Comparison of ENCODE assay signal across 1 cellular context in the genomic region with DNA sequence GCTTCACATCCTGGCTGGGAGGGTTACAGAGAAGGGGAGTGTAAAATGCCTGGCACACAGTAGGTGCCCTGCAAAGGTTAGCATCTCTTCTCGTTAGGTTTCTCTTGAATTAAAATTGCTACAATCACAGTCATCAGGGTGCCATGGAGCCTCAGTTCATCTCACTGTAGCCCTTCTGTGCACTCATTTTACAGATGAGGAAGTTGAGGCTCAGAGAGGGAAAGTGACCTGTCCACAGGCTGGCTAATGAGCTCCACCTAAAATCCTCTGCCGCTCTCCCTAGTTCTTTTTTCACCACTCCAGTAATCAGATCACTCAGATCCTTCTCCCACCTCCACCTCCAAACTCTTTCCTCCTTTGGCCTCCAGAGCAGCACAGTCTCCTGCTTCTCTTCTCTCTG.
TF ChIP-seq lines count a peak whose summit lies in the region.

No MANE protein-coding gene starts in this region.

TF ChIP-seq in K562, 482 proteins besides CTCF, POLR2A, EP300 and RAD21:
- TF ChIP-seq ZNF408 (CRISPR knock-in tag; IDR thresholded peaks at IDR 0.05; ENCODE audit: low read depth) (no peak), RBM25 (IDR thresholded peaks at IDR 0.05; ENCODE audit: low read depth, low read length, severe bottlenecking) (peak; percentile 58), MYC (IDR thresholded peaks at IDR 0.05; ENCODE audit: low read depth, low read length) (no peak), MYC (CRISPR knock-in tag; IDR thresholded peaks at IDR 0.05; ENCODE audit: borderline replicate concordance, low read depth) (no peak), MED1 (CRISPR knock-in tag; IDR thresholded peaks at IDR 0.05; ENCODE audit: borderline replicate concordance) (no peak), ZNF232 (CRISPR knock-in tag; IDR thresholded peaks at IDR 0.05) (no peak), CHCHD3 (CRISPR knock-in tag; IDR thresholded peaks at IDR 0.05) (no peak), BCOR (IDR thresholded peaks at IDR 0.05) (peak; percentile 59; the same call in 1 of the 2 replicates)
- TF ChIP-seq, protein P1, sequence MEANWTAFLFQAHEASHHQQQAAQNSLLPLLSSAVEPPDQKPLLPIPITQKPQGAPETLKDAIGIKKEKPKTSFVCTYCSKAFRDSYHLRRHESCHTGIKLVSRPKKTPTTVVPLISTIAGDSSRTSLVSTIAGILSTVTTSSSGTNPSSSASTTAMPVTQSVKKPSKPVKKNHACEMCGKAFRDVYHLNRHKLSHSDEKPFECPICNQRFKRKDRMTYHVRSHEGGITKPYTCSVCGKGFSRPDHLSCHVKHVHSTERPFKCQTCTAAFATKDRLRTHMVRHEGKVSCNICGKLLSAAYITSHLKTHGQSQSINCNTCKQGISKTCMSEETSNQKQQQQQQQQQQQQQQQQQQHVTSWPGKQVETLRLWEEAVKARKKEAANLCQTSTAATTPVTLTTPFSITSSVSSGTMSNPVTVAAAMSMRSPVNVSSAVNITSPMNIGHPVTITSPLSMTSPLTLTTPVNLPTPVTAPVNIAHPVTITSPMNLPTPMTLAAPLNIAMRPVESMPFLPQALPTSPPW (CRISPR knock-in tag; IDR thresholded peaks at IDR 0.05): no peak
